Comparison of ENCODE assay signal across 23 cellular contexts in genomic region chr10:35501923-35502322, GRCh38.
DNase-seq lines count a peak whose midpoint lies in the region; ATAC-seq and TF ChIP-seq lines count a peak whose summit lies in the region.
"Had no signal": no experiment of that assay in that cellular context is flagged by ENCODE, and none has a peak within 500 bp of the region (broad histone marks: within the 10 kb centered on the region; RNA-seq: fewer than 3 reads in every experiment).

No MANE protein-coding gene starts in this region.

- CTCF ChIA-PET in Caco-2 (lab: Charles Lee) (interaction anchor here (0.5 to 0.8 kb wide), 4 partner anchors 43 to 198 kb away, joined by 3 to 7 read pairs (median 3); no protein-coding TSS in a partner anchor), HCT116 (lab: Charles Lee) (no interaction called here), WTC11 (lab: Charles Lee) (interaction anchor here (0.7 to 1.6 kb wide), 7 partner anchors 21 to 307 kb away, joined by 3 to 4 read pairs (median 3); no protein-coding TSS in a partner anchor)

- H3K4me1 ChIP-seq in Caco-2 = peaks cover 13% of the 10 kb centered on the region
- no peaks in the 10 kb centered on the region for H3K4me1 ChIP-seq in HCT116 (ENCODE audit: control insufficient read depth in 1 of 2, insufficient read depth in 2 of 2, low read length in 2 of 2)
- H3K4me1 ChIP-seq: gastroesophageal sphincter, SJCRH30 had no signal

- DNase-seq in Caco-2 (peak in 1 of 2 experiments; percentile 21), HCT116 (ENCODE audit: low read depth, low spot score) (no peak), WTC11 (ENCODE audit: low spot score) (no peak), fibroblast of the aortic adventitia (ENCODE audit: low read depth) (no peak), OCI-M2 (lab: John Stamatoyannopoulos, UW; ENCODE audit: unreplicated experiment) (no peak)
- DNase-seq: activated CD8-positive, alpha-beta memory T cell treated with anti-CD3 and anti-CD28 coated beads, Interleukin-2, amount 50 U/mL, for 48 hours; activated effector memory CD4-positive, alpha-beta T cell treated with Interleukin-2 at 50 U/mL for 16 hours; NCI-H1105 treated with DMSO at 0.1 percent for 48 hours; NCI-H2081 treated with DMSO at 0.1 percent for 48 hours; NCI-H510A treated with DMSO at 0.1 percent for 48 hours; SJCRH30; spleen; stimulated activated CD4-positive, alpha-beta T cell treated with anti-CD3 and anti-CD28 coated beads, Interleukin-4, amount 100 ng/mL, for 4 hours; trophoblast cell had no signal

- H3K27me3 Mint-ChIP-seq in Caco-2 (ENCODE audit: insufficient read depth, unreplicated experiment) (no peaks in the 10 kb centered on the region), WTC11 (ENCODE audit: low read depth) (no peaks in the 10 kb centered on the region)

- 0 out of 2 replicates have a peak, but pooled peaks have one; percentile 6 for TF ChIP-seq RAD21 in HCT116 (IDR thresholded peaks at IDR 0.05; ENCODE audit: low read depth)

- RAD21 ChIA-PET in HCT116 (lab: Charles Lee; ENCODE audit: low non-redundant PET in 1 of 2, low total read pairs in 2 of 2, uncharacterized antibody in 2 of 2, unreplicated experiment in 2 of 2) = no interaction called here

- no peaks in the 10 kb centered on the region for H4K20me1 ChIP-seq in HCT116 (ENCODE audit: insufficient read depth)

- H3K9me2 ChIP-seq in HCT116 (ENCODE audit: insufficient read depth) = no peaks in the 10 kb centered on the region

- TF ChIP-seq CTCF in Caco-2 (IDR thresholded peaks at IDR 0.05; ENCODE audit: insufficient read depth in 1 of 2, low read depth in 1 of 2, low read length in 1 of 2, severe bottlenecking in 1 of 2, unreplicated experiment in 1 of 2) (peak; percentile 26 to 45), HCT116 (IDR thresholded peaks at IDR 0.05 in 2 of 3, conservative IDR thresholded peaks at IDR 0.05 in 1 of 3; ENCODE audit: borderline replicate concordance in 1 of 3, insufficient read depth in 1 of 3, low read depth in 2 of 3, low read length in 2 of 3) (peak in 2 of 3 experiments; percentile 40 to 41; a peak in 3 of 6 replicates), WTC11 (IDR thresholded peaks at IDR 0.05) (no peak), fibroblast of the aortic adventitia (IDR thresholded peaks at IDR 0.05; ENCODE audit: insufficient read depth, low read length) (peak; percentile 4)

- peaks cover 37% of the 10 kb centered on the region for H3K4me1 Mint-ChIP-seq in Caco-2 (ENCODE audit: low read depth, unreplicated experiment)
- peaks cover 50% of the 10 kb centered on the region for H3K4me1 Mint-ChIP-seq in WTC11

- no peak overlapping the region for H2AFZ ChIP-seq in HCT116 (ENCODE audit: low read depth, low read length, poor library complexity, severe bottlenecking)

- H3K27me3 ChIP-seq in Caco-2 (replicated peaks; ENCODE audit: control insufficient read depth, insufficient read depth, low read length) (no peaks in the 10 kb centered on the region), HCT116 (ENCODE audit: insufficient read depth, low read length) (no peaks in the 10 kb centered on the region)
- H3K27me3 ChIP-seq: cardiac muscle cell, dorsolateral prefrontal cortex, gastroesophageal sphincter, neutrophil, SJCRH30, spleen had no signal

- no peak overlapping the region for H3K9ac ChIP-seq in HCT116 (ENCODE audit: low read length)

- H3K9me3 ChIP-seq in Caco-2 (no peaks in the 10 kb centered on the region), HCT116 (ENCODE audit: control insufficient read depth in 1 of 2, insufficient read depth in 1 of 2, low read depth in 1 of 2, low read length in 2 of 2) (no peaks in the 10 kb centered on the region)
- H3K9me3 ChIP-seq: gastroesophageal sphincter, neutrophil, SJCRH30, spleen had no signal

- peaks cover 22% of the 10 kb centered on the region for H3K79me2 ChIP-seq in HCT116 (ENCODE audit: insufficient read depth, low read length)

- no peaks in the 10 kb centered on the region for H3K9me3 Mint-ChIP-seq in Caco-2 (ENCODE audit: unreplicated experiment)
- H3K9me3 Mint-ChIP-seq in WTC11 = no peaks in the 10 kb centered on the region

- BruUV-seq in Caco-2 (replicated peaks; lab: Mats Ljungman, UMichigan) (no TSS peak), HCT116 (replicated peaks; lab: Mats Ljungman, UMichigan) (TSS peak; percentile 5)

- intact Hi-C loops in Caco-2 (cut with micrococcal nuclease; ENCODE audit: unreplicated experiment) (loop anchor here (1.0 to 10.0 kb wide), 3 partner anchors 165 to 377 kb away; partner anchors contain the start of genes CCNY and CREM), HCT116 (cut with micrococcal nuclease) (no loop called here)

- H3K27ac Mint-ChIP-seq in Caco-2 (ENCODE audit: unreplicated experiment) (no peak overlapping the region), WTC11 (no peak overlapping the region)

- no peaks in the 10 kb centered on the region; the same call in 1 of the 2 replicates for H3K36me3 ChIP-seq in Caco-2 (ENCODE audit: control insufficient read depth, insufficient read depth, low read length)
- no peaks in the 10 kb centered on the region for H3K36me3 ChIP-seq in HCT116 (ENCODE audit: control insufficient read depth in 1 of 2, insufficient read depth in 2 of 2, low read length in 2 of 2)
- H3K36me3 ChIP-seq: cardiac muscle cell, SJCRH30 had no signal

- ATAC-seq in HCT116 = peak; percentile 58
- ATAC-seq in WTC11 = peak; percentile 58; the same call in 1 of the 2 replicates
- ATAC-seq in HG02938 (IDR thresholded peaks at IDR 0.05; ENCODE audit: unreplicated experiment) = no peak
- ATAC-seq in HG03025 (IDR thresholded peaks at IDR 0.05; ENCODE audit: low FRiP score, unreplicated experiment) = no peak
- ATAC-seq in HG02571 (IDR thresholded peaks at IDR 0.05; ENCODE audit: unreplicated experiment) = no peak
- ATAC-seq: gastroesophageal sphincter had no signal

- H3K4me3 Mint-ChIP-seq in Caco-2 (ENCODE audit: unreplicated experiment) = no peak overlapping the region
- no peak overlapping the region for H3K4me3 Mint-ChIP-seq in WTC11

- H3K4me3 ChIP-seq in Caco-2 (ENCODE audit: low read depth, low read length) (no peak overlapping the region), HCT116 (replicated peaks in 1 of 2; ENCODE audit: low read depth in 1 of 2, low read length in 2 of 2) (no peak overlapping the region), fibroblast of the aortic adventitia (ENCODE audit: low read depth, low read length) (no peak overlapping the region)
- H3K4me3 ChIP-seq: cardiac muscle cell, dorsolateral prefrontal cortex, gastroesophageal sphincter, lung, SJCRH30, spleen had no signal

- POLR2A ChIA-PET in Caco-2 (lab: Charles Lee) = interaction anchor here (0.6 kb wide), 1 partner anchor 9 kb away, joined by 3 read pairs; no protein-coding TSS in a partner anchor
- POLR2A ChIA-PET in HCT116 (lab: Charles Lee) = no interaction called here
- POLR2A ChIA-PET in WTC11 (lab: Charles Lee) = no interaction called here

- TF ChIP-seq POLR2A in HCT116 (IDR thresholded peaks at IDR 0.05; ENCODE audit: borderline replicate concordance, extremely low read depth, insufficient read depth, insufficient read length) = no peak

- no peak overlapping the region for H3K27ac ChIP-seq in HCT116 (ENCODE audit: low read depth, low read length)
- H3K27ac ChIP-seq: cardiac muscle cell, epithelial cell of prostate, gastroesophageal sphincter, neutrophil, SJCRH30, spleen had no signal

- no peak overlapping the region for H3K4me2 ChIP-seq in HCT116 (ENCODE audit: low read length)

- H3K36me3 Mint-ChIP-seq in Caco-2 (ENCODE audit: insufficient read depth, unreplicated experiment) (peaks cover 19% of the 10 kb centered on the region), WTC11 (no peaks in the 10 kb centered on the region)

TF ChIP-seq in HCT116, 20 proteins besides CTCF, POLR2A, EP300 and RAD21 (continues in another document):
- TF ChIP-seq JUND (IDR thresholded peaks at IDR 0.05) = no peak

TF ChIP-seq in WTC11, 78 proteins besides CTCF, POLR2A, EP300 and RAD21 (continues in another document):
- TF ChIP-seq, protein P1, sequence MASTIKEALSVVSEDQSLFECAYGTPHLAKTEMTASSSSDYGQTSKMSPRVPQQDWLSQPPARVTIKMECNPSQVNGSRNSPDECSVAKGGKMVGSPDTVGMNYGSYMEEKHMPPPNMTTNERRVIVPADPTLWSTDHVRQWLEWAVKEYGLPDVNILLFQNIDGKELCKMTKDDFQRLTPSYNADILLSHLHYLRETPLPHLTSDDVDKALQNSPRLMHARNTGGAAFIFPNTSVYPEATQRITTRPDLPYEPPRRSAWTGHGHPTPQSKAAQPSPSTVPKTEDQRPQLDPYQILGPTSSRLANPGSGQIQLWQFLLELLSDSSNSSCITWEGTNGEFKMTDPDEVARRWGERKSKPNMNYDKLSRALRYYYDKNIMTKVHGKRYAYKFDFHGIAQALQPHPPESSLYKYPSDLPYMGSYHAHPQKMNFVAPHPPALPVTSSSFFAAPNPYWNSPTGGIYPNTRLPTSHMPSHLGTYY (CRISPR knock-in tag; IDR thresholded peaks at IDR 0.05) = no peak
- TF ChIP-seq, protein P2, sequence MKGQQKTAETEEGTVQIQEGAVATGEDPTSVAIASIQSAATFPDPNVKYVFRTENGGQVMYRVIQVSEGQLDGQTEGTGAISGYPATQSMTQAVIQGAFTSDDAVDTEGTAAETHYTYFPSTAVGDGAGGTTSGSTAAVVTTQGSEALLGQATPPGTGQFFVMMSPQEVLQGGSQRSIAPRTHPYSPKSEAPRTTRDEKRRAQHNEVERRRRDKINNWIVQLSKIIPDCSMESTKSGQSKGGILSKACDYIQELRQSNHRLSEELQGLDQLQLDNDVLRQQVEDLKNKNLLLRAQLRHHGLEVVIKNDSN (CRISPR knock-in tag; IDR thresholded peaks at IDR 0.05) = no peak
- TF ChIP-seq E2F1 (CRISPR knock-in tag; IDR thresholded peaks at IDR 0.05) (no peak), CREB1 (CRISPR knock-in tag; IDR thresholded peaks at IDR 0.05) (no peak)

Comparison
In these comparisons a context has a peak if more than half of its experiments do, and no peak if none do; other contexts are left out.
1. ATAC-seq: peak in HCT116 (single experiment) and WTC11 (single experiment); none in HG02938 (single experiment), HG03025 (single experiment) and HG02571 (single experiment).